Comparison of ENCODE assay signal across 23 cellular contexts in the genomic region with DNA sequence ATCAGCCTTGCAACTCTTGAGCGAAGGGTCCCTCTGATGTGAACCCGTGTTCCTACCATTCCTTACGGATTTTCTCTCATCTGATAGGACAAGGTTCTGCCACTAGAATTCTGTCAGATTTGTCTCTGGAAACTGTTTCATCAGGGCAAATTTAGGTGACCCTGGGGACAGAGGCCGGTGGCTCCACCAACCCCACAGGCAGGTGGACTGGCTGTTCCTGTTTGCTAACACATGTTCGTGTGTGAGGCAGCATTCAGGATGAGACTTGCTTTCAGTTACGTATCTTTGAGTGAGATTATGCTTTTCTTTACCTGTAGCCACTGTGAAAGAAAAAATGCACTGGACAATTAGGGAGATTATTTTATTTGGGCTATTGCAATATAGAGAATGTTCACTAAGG.
"Had no signal": no experiment of that assay in that cellular context is flagged by ENCODE, and none has a peak within 500 bp of the region (broad histone marks: within the 10 kb centered on the region; RNA-seq: fewer than 3 reads in every experiment).

No MANE protein-coding gene starts in this region.

- DNase-seq: dermis blood vessel endothelial cell; dorsolateral prefrontal cortex; effector CD4-positive, alpha-beta T cell; effector memory CD4-positive, alpha-beta T cell; erythroblast; foreskin keratinocyte; heart left ventricle; hypothalamus; immature natural killer cell; islet precursor cell; left cardiac atrium; left ventricle myocardium inferior; lower lobe of right lung; mesenchymal stem cell; naive thymus-derived CD4-positive, alpha-beta T cell had no signal

- H3K9me3 ChIP-seq: esophagus muscularis mucosa, gastroesophageal sphincter, heart left ventricle, left ventricle myocardium inferior, lower lobe of right lung had no signal

- ATAC-seq: foreskin keratinocyte; gastroesophageal sphincter; heart left ventricle; left cardiac atrium; lower lobe of right lung; naive thymus-derived CD4-positive, alpha-beta T cell had no signal

- H3K79me2 ChIP-seq: hepatocyte had no signal

- FAIRE-seq: colon, endothelial cell of umbilical vein, frontal cortex had no signal

- H3K27ac ChIP-seq: coronary artery, dorsolateral prefrontal cortex, epithelial cell of prostate, esophagus muscularis mucosa, foreskin keratinocyte, gastroesophageal sphincter, heart left ventricle, hepatocyte, left ventricle myocardium inferior, lower lobe of right lung had no signal

- H2AFZ ChIP-seq: hepatocyte had no signal

- H3K4me1 ChIP-seq: esophagus muscularis mucosa, gastroesophageal sphincter, left ventricle myocardium inferior, lower lobe of right lung had no signal

- H3K27me3 ChIP-seq: dorsolateral prefrontal cortex, esophagus muscularis mucosa, foreskin keratinocyte, gastroesophageal sphincter, heart left ventricle, hepatocyte had no signal

- H3K4me3 ChIP-seq: coronary artery, dorsolateral prefrontal cortex, esophagus muscularis mucosa, gastroesophageal sphincter, heart left ventricle, hepatocyte, left ventricle myocardium inferior, lower lobe of right lung had no signal

- H3K36me3 ChIP-seq: esophagus muscularis mucosa, gastroesophageal sphincter, heart left ventricle, left ventricle myocardium inferior, lower lobe of right lung had no signal

- H3K4me2 ChIP-seq: hepatocyte had no signal
